1 cellular context compared by ENCODE assay signal in genomic region chr16:4373356-4373908, GRCh38.
TF ChIP-seq lines count a peak whose summit lies in the region.

No MANE protein-coding gene starts in this region.

TF ChIP-seq in HepG2, 621 proteins besides CTCF, POLR2A, EP300 and RAD21:
- TF ChIP-seq AGO2 (optimal IDR thresholded peaks at IDR 0.05; ENCODE audit: low read depth, low read length) (peak; percentile 67), ZSCAN31 (CRISPR knock-in tag; IDR thresholded peaks at IDR 0.05; ENCODE audit: low read depth) (peak; percentile 24; the same call in 1 of the 2 replicates), NFKB2 (CRISPR knock-in tag; IDR thresholded peaks at IDR 0.05; ENCODE audit: borderline replicate concordance) (no peak), TMF1 (CRISPR knock-in tag; IDR thresholded peaks at IDR 0.05; ENCODE audit: low read depth) (0 out of 2 replicates have a peak, but pooled peaks have one; percentile 4), ZSCAN25 (CRISPR knock-in tag; IDR thresholded peaks at IDR 0.05) (peak; percentile 31; the same call in 1 of the 2 replicates), DDIT3 (CRISPR knock-in tag; IDR thresholded peaks at IDR 0.05) (no peak), ZNF142 (CRISPR knock-in tag; IDR thresholded peaks at IDR 0.05) (peak; percentile 8; the same call in 1 of the 2 replicates)
- TF ChIP-seq, protein P1, sequence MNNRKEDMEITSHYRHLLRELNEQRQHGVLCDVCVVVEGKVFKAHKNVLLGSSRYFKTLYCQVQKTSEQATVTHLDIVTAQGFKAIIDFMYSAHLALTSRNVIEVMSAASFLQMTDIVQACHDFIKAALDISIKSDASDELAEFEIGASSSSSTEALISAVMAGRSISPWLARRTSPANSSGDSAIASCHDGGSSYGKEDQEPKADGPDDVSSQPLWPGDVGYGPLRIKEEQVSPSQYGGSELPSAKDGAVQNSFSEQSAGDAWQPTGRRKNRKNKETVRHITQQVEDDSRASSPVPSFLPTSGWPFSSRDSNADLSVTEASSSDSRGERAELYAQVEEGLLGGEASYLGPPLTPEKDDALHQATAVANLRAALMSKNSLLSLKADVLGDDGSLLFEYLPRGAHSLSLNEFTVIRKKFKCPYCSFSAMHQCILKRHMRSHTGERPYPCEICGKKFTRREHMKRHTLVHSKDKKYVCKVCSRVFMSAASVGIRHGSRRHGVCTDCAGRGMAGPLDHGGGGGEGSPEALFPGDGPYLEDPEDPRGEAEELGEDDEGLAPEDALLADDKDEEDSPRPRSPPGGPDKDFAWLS (CRISPR knock-in tag; IDR thresholded peaks at IDR 0.05; ENCODE audit: borderline replicate concordance) = 0 out of 2 replicates have a peak, but pooled peaks have one; percentile 14
TF ChIP-seq in HepG2: peak in this region for 6.
